30 cellular contexts compared by ENCODE assay signal in the genomic region with DNA sequence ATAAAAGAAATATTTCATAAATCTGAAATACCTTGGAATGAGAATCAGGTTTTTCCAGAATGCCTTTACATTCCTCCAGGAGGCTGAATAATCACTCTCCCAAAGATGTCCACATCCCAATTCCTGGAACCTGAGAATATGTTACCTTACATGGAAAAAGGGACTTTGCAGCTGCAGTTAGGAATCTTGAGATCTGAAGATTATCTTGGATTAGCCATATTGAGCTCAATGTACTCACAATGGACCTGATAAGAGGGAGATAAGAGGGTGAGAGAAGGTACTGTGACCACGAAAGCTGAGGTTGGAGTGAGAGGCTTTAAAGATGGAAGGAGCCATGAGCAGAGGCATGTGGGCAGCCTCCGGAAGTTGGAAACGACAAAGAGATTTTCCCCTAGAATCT.
"Had no signal": no experiment of that assay in that cellular context is flagged by ENCODE, and none has a peak within 500 bp of the region (broad histone marks: within the 10 kb centered on the region; RNA-seq: fewer than 3 reads in every experiment).

No MANE protein-coding gene starts in this region.

- H3K27me3 ChIP-seq: ovary, right lobe of liver, sigmoid colon, stomach, thyroid gland, tibial nerve, upper lobe of right lung, uterus had no signal

- ATAC-seq: naive thymus-derived CD8-positive, alpha-beta T cell; natural killer cell treated with Interleukin-12 subunit alpha and Interleukin-12 subunit beta and Interleukin-15 and Interleukin-18, amount 100 ng/mL, for 72 hours; psoas muscle; right cardiac atrium; right lobe of liver; stimulated activated effector memory CD8-positive, alpha-beta T cell treated with anti-CD3 and anti-CD28 coated beads, Interleukin-12 subunit alpha, Interleukin-12 subunit beta, amount 100 ng/mL, for 72 hours; stimulated activated naive B cell treated with anti-CD40 and anti-IgM and Interleukin-4, amounts not matched to agents 10 μg/mL and 1 μg/mL and 100 μg/mL, for 72 hours; upper lobe of right lung had no signal

- H3K9me3 ChIP-seq: neutrophil, ovary, psoas muscle, right lobe of liver, sigmoid colon, stomach, thoracic aorta, thyroid gland, upper lobe of right lung, uterus had no signal

- H3K79me2 ChIP-seq: parathyroid adenoma had no signal

- H3K36me3 ChIP-seq: neutrophil, ovary, right lobe of liver, sigmoid colon, stomach, thoracic aorta, thyroid gland, tibial nerve, upper lobe of right lung, uterus had no signal

- H3K27me3 Mint-ChIP-seq: type B pancreatic cell had no signal

- DNase-seq: naive thymus-derived CD8-positive, alpha-beta T cell; nephron progenitor cell; nucleus accumbens; ovary; posterior cingulate gyrus; psoas muscle; right cardiac atrium; right lobe of liver; sigmoid colon; small intestine; stimulated activated CD4-positive, alpha-beta T cell treated with anti-CD3 and anti-CD28 coated beads, Interleukin-15, amount 100 ng/mL, for 24 hours; stimulated activated CD4-positive, alpha-beta T cell treated with anti-CD3 and anti-CD28 coated beads, Interleukin-2, amount 100 ng/mL, for 24 hours; stimulated activated CD4-positive, alpha-beta T cell treated with anti-CD3 and anti-CD28 coated beads, Interleukin-2, amount 100 ng/mL, for 48 hours; stimulated activated CD4-positive, alpha-beta T cell treated with anti-CD3 and anti-CD28 coated beads, Interleukin-4, amount 100 ng/mL, for 24 hours; stimulated activated naive B cell treated with anti-CD40 and anti-IgM and Interleukin-4, amounts not matched to agents 10 μg/mL and 1 μg/mL and 100 μg/mL, for 72 hours; stimulated activated naive CD4-positive, alpha-beta T cell treated with Interleukin-2 at 50 U/mL for 16 hours; stomach; thyroid gland; upper lobe of right lung; uterus had no signal

- H3K9ac ChIP-seq: parathyroid adenoma had no signal

- H3K4me1 ChIP-seq: parathyroid adenoma, psoas muscle, right lobe of liver, sigmoid colon, stomach, thyroid gland, tibial nerve, upper lobe of right lung, uterus had no signal

- H3K4me1 Mint-ChIP-seq: nephron progenitor cell had no signal

- H3K4me3 Mint-ChIP-seq: naive thymus-derived CD8-positive, alpha-beta T cell; natural killer cell treated with Interleukin-12 subunit alpha and Interleukin-12 subunit beta and Interleukin-15 and Interleukin-18, amount 100 ng/mL, for 72 hours; nephron progenitor cell; neural crest cell; stimulated activated effector memory CD8-positive, alpha-beta T cell treated with anti-CD3 and anti-CD28 coated beads, Interleukin-12 subunit alpha, Interleukin-12 subunit beta, amount 100 ng/mL, for 72 hours; stimulated activated naive B cell treated with anti-CD40 and anti-IgM and Interleukin-4, amounts not matched to agents 10 μg/mL and 1 μg/mL and 100 μg/mL, for 72 hours; stimulated activated naive CD8-positive, alpha-beta T cell treated with anti-CD3 and anti-CD28 coated beads, Interleukin-15, Interleukin-2, amounts not matched to agents 100 ng/mL and 50 ng/mL, for 24 hours; type B pancreatic cell had no signal

- H3K4me3 ChIP-seq: ovary, psoas muscle, right lobe of liver, sigmoid colon, stomach, thoracic aorta, thyroid gland, tibial nerve, upper lobe of right lung, uterus had no signal

- H3K9me3 Mint-ChIP-seq: naive thymus-derived CD8-positive, alpha-beta T cell; natural killer cell treated with Interleukin-12 subunit alpha and Interleukin-12 subunit beta and Interleukin-15 and Interleukin-18, amount 100 ng/mL, for 72 hours; nephron progenitor cell; neural crest cell; stimulated activated effector memory CD8-positive, alpha-beta T cell treated with anti-CD3 and anti-CD28 coated beads, Interleukin-12 subunit alpha, Interleukin-12 subunit beta, amount 100 ng/mL, for 72 hours; stimulated activated naive B cell treated with anti-CD40 and anti-IgM and Interleukin-4, amounts not matched to agents 10 μg/mL and 1 μg/mL and 100 μg/mL, for 72 hours; stimulated activated naive CD8-positive, alpha-beta T cell treated with anti-CD3 and anti-CD28 coated beads, Interleukin-15, Interleukin-2, amounts not matched to agents 100 ng/mL and 50 ng/mL, for 24 hours; type B pancreatic cell had no signal

- H3K36me3 Mint-ChIP-seq: naive thymus-derived CD8-positive, alpha-beta T cell; natural killer cell treated with Interleukin-12 subunit alpha and Interleukin-12 subunit beta and Interleukin-15 and Interleukin-18, amount 100 ng/mL, for 72 hours; stimulated activated effector memory CD8-positive, alpha-beta T cell treated with anti-CD3 and anti-CD28 coated beads, Interleukin-12 subunit alpha, Interleukin-12 subunit beta, amount 100 ng/mL, for 72 hours; stimulated activated naive B cell treated with anti-CD40 and anti-IgM and Interleukin-4, amounts not matched to agents 10 μg/mL and 1 μg/mL and 100 μg/mL, for 72 hours; type B pancreatic cell had no signal

- H2AFZ ChIP-seq: parathyroid adenoma had no signal

- H3K27ac Mint-ChIP-seq: naive thymus-derived CD8-positive, alpha-beta T cell; natural killer cell treated with Interleukin-12 subunit alpha and Interleukin-12 subunit beta and Interleukin-15 and Interleukin-18, amount 100 ng/mL, for 72 hours; nephron progenitor cell; progenitor cell of endocrine pancreas; stimulated activated effector memory CD8-positive, alpha-beta T cell treated with anti-CD3 and anti-CD28 coated beads, Interleukin-12 subunit alpha, Interleukin-12 subunit beta, amount 100 ng/mL, for 72 hours; stimulated activated naive B cell treated with anti-CD40 and anti-IgM and Interleukin-4, amounts not matched to agents 10 μg/mL and 1 μg/mL and 100 μg/mL, for 72 hours; stimulated activated naive CD8-positive, alpha-beta T cell treated with anti-CD3 and anti-CD28 coated beads, Interleukin-15, Interleukin-2, amounts not matched to agents 100 ng/mL and 50 ng/mL, for 24 hours; type B pancreatic cell had no signal

- H3K27ac ChIP-seq: neutrophil, ovary, parathyroid adenoma, psoas muscle, right lobe of liver, sigmoid colon, stomach, thoracic aorta, thyroid gland, tibial nerve, upper lobe of right lung, uterus had no signal
